Comparison of ENCODE assay signal across 8 cellular contexts in the genomic region with DNA sequence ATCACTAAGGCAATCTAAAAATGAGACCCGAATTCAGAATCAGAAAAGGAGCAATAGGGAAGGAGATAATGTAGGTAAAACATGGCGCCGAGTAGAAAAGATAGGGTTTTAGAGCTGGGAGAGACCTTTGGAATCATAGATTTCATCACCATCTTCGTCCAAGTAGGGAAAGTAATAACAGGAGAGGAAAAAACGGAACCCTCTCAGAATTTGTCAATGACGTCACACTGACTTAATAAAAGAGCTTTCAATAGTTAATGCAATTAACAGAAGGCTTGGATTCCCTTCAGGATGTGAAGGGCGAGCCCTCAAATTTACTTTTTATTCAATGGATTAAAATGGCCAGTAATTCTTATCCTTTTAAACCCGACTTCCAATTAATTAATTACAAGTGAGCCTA. TPM values are rescaled to one million over a fixed set of nuclear protein-coding genes. Genes with fewer than 3 reads are reported as not detected.
DNase-seq lines count a peak whose midpoint lies in the region; ATAC-seq and TF ChIP-seq lines count a peak whose summit lies in the region.

No MANE protein-coding gene starts in this region.

- CTCF ChIA-PET in RWPE1 (lab: Yijun Ruan, JAX): no interaction called here

- TF ChIP-seq CTCF in RWPE1 (conservative IDR thresholded peaks at IDR 0.05; ENCODE audit: low read depth) (no peak), epithelial cell of esophagus (IDR thresholded peaks at IDR 0.05; ENCODE audit: insufficient read depth, low read depth, low read length, missing control alignments) (no peak), prostate gland (IDR thresholded peaks at IDR 0.05) (no peak)

- no peaks in the 10 kb centered on the region for H3K4me1 ChIP-seq in prostate gland (replicated peaks)

- intact Hi-C loops in prostate gland (cut with DNase I): loop anchor here (5.0 to 10.0 kb wide), 2 partner anchors 98 to 135 kb away; a partner anchor contains a TSS

- 68% methylated on average over 8 of the region's 8 CpGs for WGBS in prostate gland

- H3K9me3 ChIP-seq in prostate gland: no peaks in the 10 kb centered on the region

- ATAC-seq in GM21723 (IDR thresholded peaks at IDR 0.05; ENCODE audit: unreplicated experiment): no peak

- H3K27ac ChIP-seq in RWPE1 (peak overlapping the region; percentile 88), prostate gland (peak overlapping the region; percentile 96 to 98)

- H3K27me3 ChIP-seq in prostate gland (replicated peaks; ENCODE audit: insufficient read depth): no peaks in the 10 kb centered on the region

- H3K4me3 ChIP-seq in GM08714 (ENCODE audit: low read length) (peak overlapping the region; percentile 94), epithelial cell of esophagus (ENCODE audit: low read length) (peak overlapping the region; percentile 79), prostate gland (peak overlapping the region; percentile 98 to 100)

- POLR2A ChIA-PET in RWPE1 (lab: Yijun Ruan, JAX; ENCODE audit: low non-redundant PET): no interaction called here

- TF ChIP-seq POLR2A in prostate gland (IDR thresholded peaks at IDR 0.05): no peak

- no peak for DNase-seq in RWPE1 (ENCODE audit: low spot score)
- no peak for DNase-seq in epithelial cell of esophagus (ENCODE audit: low read depth)
- DNase-seq in prostate gland (ENCODE audit: low spot score): no peak
- no peak for DNase-seq in activated effector memory CD4-positive, alpha-beta T cell treated with Interleukin-2 at 50 U/mL for 16 hours
- no peak for DNase-seq in stimulated activated CD4-positive, alpha-beta T cell treated with anti-CD3 and anti-CD28 coated beads, Interleukin-4, amount 100 ng/mL, for 4 hours
- no peak for DNase-seq in HT-29 (ENCODE audit: low spot score)

- H3K36me3 ChIP-seq in prostate gland: no peaks in the 10 kb centered on the region

RNA-seq across cellular contexts. Expression of gene UBN2, which starts 1.0 kb away (rescaled TPM):
- total RNA-seq in prostate gland: 10 to 100 TPM; 13.9 to 25.2 TPM
- 3.4 and 4.6 TPM in 2 replicates for total RNA-seq in HT-29 (2014; rRNA removed; shearing (Covaris generic))
